In the genomic region with DNA sequence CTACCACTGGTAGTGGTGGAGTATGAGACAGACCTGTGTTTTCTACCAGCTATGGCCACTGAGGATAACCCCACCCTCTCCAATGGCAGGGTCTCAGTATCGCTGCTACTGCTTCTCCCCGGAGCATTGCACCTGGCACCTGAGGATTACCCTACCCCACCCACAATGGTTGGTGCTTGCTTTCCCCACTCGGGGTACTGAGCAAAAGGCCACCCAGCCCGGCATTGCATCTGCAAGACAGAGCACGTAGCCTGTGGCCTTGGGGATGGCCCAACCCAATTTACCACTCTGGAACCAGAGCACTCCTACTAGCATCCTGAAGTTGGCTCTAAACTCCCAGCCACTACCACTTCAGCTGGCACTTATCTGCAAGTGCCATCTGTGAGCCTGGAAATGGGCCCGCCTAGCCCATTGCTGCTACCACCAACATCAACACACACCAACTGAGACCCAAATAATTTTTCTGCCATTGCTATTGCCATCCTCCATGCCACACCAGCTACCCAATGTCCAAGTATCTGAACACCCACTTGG, we compare ENCODE assay signal across 19 cellular contexts.
DNase-seq lines count a peak whose midpoint lies in the region; ATAC-seq and TF ChIP-seq lines count a peak whose summit lies in the region.
"Had no signal": no experiment of that assay in that cellular context is flagged by ENCODE, and none has a peak within 500 bp of the region (broad histone marks: within the 10 kb centered on the region; RNA-seq: fewer than 3 reads in every experiment).

No MANE protein-coding gene starts in this region.

- H3K9me3 Mint-ChIP-seq in CD14-positive monocyte = peaks cover 2 to 14% (median 9%) of the 10 kb centered on the region in 7 donors
- H3K9me3 Mint-ChIP-seq: GM23338, H9 had no signal

- no peak overlapping the region for H3K27ac ChIP-seq in upper lobe of right lung
- H3K27ac ChIP-seq: 22Rv1, BLaER1, C4-2B had no signal

- ATAC-seq in upper lobe of right lung = peak; percentile 31
- ATAC-seq in mucosa of descending colon = no peak
- ATAC-seq: GM23338, HCT116 had no signal

- no peak overlapping the region for H3K4me3 Mint-ChIP-seq in CD14-positive monocyte
- H3K4me3 Mint-ChIP-seq: B cell; CD4-positive, alpha-beta T cell; CD8-positive, alpha-beta memory T cell; GM23338; H9 had no signal

- H3K4me1 Mint-ChIP-seq in CD14-positive monocyte = no peaks in the 10 kb centered on the region
- H3K4me1 Mint-ChIP-seq: B cell; CD8-positive, alpha-beta memory T cell; H9 had no signal

- H3K36me3 ChIP-seq in upper lobe of right lung = no peaks in the 10 kb centered on the region
- no peaks in the 10 kb centered on the region for H3K36me3 ChIP-seq in mucosa of descending colon (ENCODE audit: low read depth)
- H3K36me3 ChIP-seq: BLaER1 had no signal

- H3K27me3 Mint-ChIP-seq in CD14-positive monocyte (ENCODE audit: low read depth in 3 of 3) = peaks cover 0 to 3% (median 0%) of the 10 kb centered on the region in 3 donors
- H3K27me3 Mint-ChIP-seq: B cell; CD4-positive, alpha-beta T cell had no signal

- H3K27me3 ChIP-seq in upper lobe of right lung = no peaks in the 10 kb centered on the region
- H3K27me3 ChIP-seq: BLaER1 had no signal

- TF ChIP-seq CTCF in upper lobe of right lung (IDR thresholded peaks at IDR 0.05) (no peak), mucosa of descending colon (IDR thresholded peaks at IDR 0.05) (no peak), CD14-positive monocyte (IDR thresholded peaks at IDR 0.05) (no peak)

- H3K9me3 ChIP-seq in upper lobe of right lung (no peaks in the 10 kb centered on the region), mucosa of descending colon (no peaks in the 10 kb centered on the region)
- H3K9me3 ChIP-seq: BLaER1 had no signal

- no peak overlapping the region for H3K27ac Mint-ChIP-seq in CD14-positive monocyte
- H3K27ac Mint-ChIP-seq: B cell; CD4-positive, alpha-beta T cell; CD8-positive, alpha-beta memory T cell; GM23338; H9 had no signal

- DNase-seq in NCI-H2171 treated with DMSO at 0.1 percent for 48 hours (lab: John Stamatoyannopoulos, UW) = peak; percentile 40
- DNase-seq in NCI-H2171 (lab: John Stamatoyannopoulos, UW) = no peak
- DNase-seq in occipital lobe (lab: John Stamatoyannopoulos, UW) = peak; percentile 5
- no peak for DNase-seq in upper lobe of right lung
- no peak for DNase-seq in mucosa of descending colon
- DNase-seq in CD14-positive monocyte (ENCODE audit: low spot score) = no peak
- DNase-seq: CD4-positive, alpha-beta T cell; DMS 273 treated with DMSO at 0.1 percent for 48 hours; DMS79; EL; GF-D8; H9 had no signal

- intact Hi-C loops in upper lobe of right lung (cut with DNase I) = no loop called here
- intact Hi-C loops in mucosa of descending colon (cut with DNase I, micrococcal nuclease) = no loop called here
- intact Hi-C loops in CD14-positive monocyte (cut with micrococcal nuclease) = no loop called here

- H3K4me3 ChIP-seq in upper lobe of right lung (no peak overlapping the region), mucosa of descending colon (no peak overlapping the region)
- H3K4me3 ChIP-seq: BLaER1, GM23338 had no signal

- no peaks in the 10 kb centered on the region for H3K36me3 Mint-ChIP-seq in CD14-positive monocyte
- H3K36me3 Mint-ChIP-seq: CD8-positive, alpha-beta memory T cell had no signal

- H3K4me1 ChIP-seq in upper lobe of right lung (no peaks in the 10 kb centered on the region), mucosa of descending colon (ENCODE audit: low read depth) (no peaks in the 10 kb centered on the region)
- H3K4me1 ChIP-seq: BLaER1 had no signal

Comparison
In these comparisons a context has a peak if more than half of its experiments do, and no peak if none do; other contexts are left out.
1. DNase-seq: peak in NCI-H2171 treated with DMSO at 0.1 percent for 48 hours (single experiment) and occipital lobe (single experiment); none in NCI-H2171 (single experiment), upper lobe of right lung (single experiment), mucosa of descending colon (0 of 3) and CD14-positive monocyte (single experiment).